In the genomic region with DNA sequence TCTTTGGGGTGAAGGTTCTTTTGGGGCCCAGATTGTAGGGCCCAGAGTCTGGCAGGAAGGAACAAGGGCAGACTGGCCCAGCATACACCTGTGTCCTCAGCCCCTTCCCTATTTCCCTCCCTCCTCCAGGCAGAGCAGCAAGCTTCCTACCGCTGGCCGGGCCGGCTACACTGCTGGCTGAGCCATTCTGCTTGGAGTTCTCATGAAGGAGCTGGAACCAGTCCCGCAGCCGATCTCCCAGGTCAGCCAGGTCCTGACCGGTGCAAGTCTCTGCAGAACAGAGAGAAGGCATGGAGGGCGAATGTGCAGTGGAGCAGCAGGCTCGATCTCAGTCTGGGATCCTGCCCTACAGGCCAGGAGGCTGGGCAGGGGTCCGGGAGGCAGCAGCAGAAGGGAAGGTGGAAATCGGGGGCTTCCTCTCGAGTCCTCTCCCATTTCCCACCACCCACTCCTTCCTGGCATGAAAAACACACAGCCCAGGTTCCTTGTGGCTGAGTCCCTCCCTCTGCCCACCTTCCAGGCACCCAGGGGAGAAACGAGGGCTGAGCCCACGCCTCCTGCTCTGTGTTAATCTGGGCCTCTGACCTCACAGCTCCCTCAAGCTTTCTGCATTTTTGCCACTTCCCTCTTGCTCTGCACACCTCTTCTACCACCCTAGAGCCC, we compare ENCODE assay signal across 22 cellular contexts. TPM values are rescaled to one million over a fixed set of nuclear protein-coding genes. Genes with fewer than 3 reads are reported as not detected.
DNase-seq lines count a peak whose midpoint lies in the region; ATAC-seq and TF ChIP-seq lines count a peak whose summit lies in the region.
"Had no signal": no experiment of that assay in that cellular context is flagged by ENCODE, and none has a peak within 500 bp of the region (broad histone marks: within the 10 kb centered on the region; RNA-seq: fewer than 3 reads in every experiment).

No MANE protein-coding gene starts in this region.

- H3K36me3 Mint-ChIP-seq in activated naive CD4-positive, alpha-beta T cell treated with anti-CD3 and anti-CD28 coated beads for 36 hours (ENCODE audit: low read depth): peaks cover 42% of the 10 kb centered on the region
- H3K36me3 Mint-ChIP-seq in IgD-negative memory B cell (peaks cover 11% of the 10 kb centered on the region), brain (peaks cover 21% of the 10 kb centered on the region)
- peaks cover 94% of the 10 kb centered on the region for H3K36me3 Mint-ChIP-seq in stimulated activated effector memory CD8-positive, alpha-beta T cell treated with anti-CD3 and anti-CD28 coated beads, Interleukin-12 subunit alpha, Interleukin-12 subunit beta, amount 100 ng/mL, for 72 hours

- no peak for ATAC-seq in stimulated activated effector memory CD8-positive, alpha-beta T cell treated with anti-CD3 and anti-CD28 coated beads, Interleukin-12 subunit alpha, Interleukin-12 subunit beta, amount 100 ng/mL, for 72 hours
- ATAC-seq: esophagus mucosa had no signal

- no peaks in the 10 kb centered on the region for H3K27me3 Mint-ChIP-seq in activated naive CD4-positive, alpha-beta T cell treated with anti-CD3 and anti-CD28 coated beads for 36 hours (ENCODE audit: low read depth)
- H3K27me3 Mint-ChIP-seq in IgD-negative memory B cell: no peaks in the 10 kb centered on the region
- H3K27me3 Mint-ChIP-seq in brain: peaks cover 4% of the 10 kb centered on the region
- H3K27me3 Mint-ChIP-seq: activated CD4-positive, alpha-beta T cell treated with anti-CD3 and anti-CD28 coated beads, Interleukin-2, amount 10 ng/mL, durations not matched to agents 24 days and 14 days had no signal

- no peak for TF ChIP-seq CTCF in brain (conservative IDR thresholded peaks at IDR 0.05)

- H3K4me1 Mint-ChIP-seq in activated naive CD4-positive, alpha-beta T cell treated with anti-CD3 and anti-CD28 coated beads for 36 hours (ENCODE audit: low read depth): peaks cover 15% of the 10 kb centered on the region
- H3K4me1 Mint-ChIP-seq in IgD-negative memory B cell: peaks cover 0 to 4% (median 0%) of the 10 kb centered on the region in 3 donors
- peaks cover 67% of the 10 kb centered on the region for H3K4me1 Mint-ChIP-seq in brain
- H3K4me1 Mint-ChIP-seq in stimulated activated effector memory CD8-positive, alpha-beta T cell treated with anti-CD3 and anti-CD28 coated beads, Interleukin-12 subunit alpha, Interleukin-12 subunit beta, amount 100 ng/mL, for 72 hours: peaks cover 27% of the 10 kb centered on the region

- no peaks in the 10 kb centered on the region for H3K9me3 Mint-ChIP-seq in activated naive CD4-positive, alpha-beta T cell treated with anti-CD3 and anti-CD28 coated beads for 36 hours
- H3K9me3 Mint-ChIP-seq in IgD-negative memory B cell (no peaks in the 10 kb centered on the region), brain (peaks cover 0 to 5% (median 3%) of the 10 kb centered on the region in 5 experiments)
- H3K9me3 Mint-ChIP-seq in stimulated activated effector memory CD8-positive, alpha-beta T cell treated with anti-CD3 and anti-CD28 coated beads, Interleukin-12 subunit alpha, Interleukin-12 subunit beta, amount 100 ng/mL, for 72 hours: no peaks in the 10 kb centered on the region
- H3K9me3 Mint-ChIP-seq: activated CD4-positive, alpha-beta T cell treated with anti-CD3 and anti-CD28 coated beads, Interleukin-2, amount 10 ng/mL, durations not matched to agents 24 days and 14 days had no signal

- intact Hi-C loops in activated naive CD4-positive, alpha-beta T cell treated with anti-CD3 and anti-CD28 coated beads for 36 hours (cut with micrococcal nuclease): no loop called here
- intact Hi-C loops in head of caudate nucleus (cut with DNase I): no loop called here

- H3K4me3 Mint-ChIP-seq in activated naive CD4-positive, alpha-beta T cell treated with anti-CD3 and anti-CD28 coated beads for 36 hours: no peak overlapping the region
- no peak overlapping the region for H3K4me3 Mint-ChIP-seq in IgD-negative memory B cell
- no peak overlapping the region for H3K4me3 Mint-ChIP-seq in brain
- no peak overlapping the region for H3K4me3 Mint-ChIP-seq in stimulated activated effector memory CD8-positive, alpha-beta T cell treated with anti-CD3 and anti-CD28 coated beads, Interleukin-12 subunit alpha, Interleukin-12 subunit beta, amount 100 ng/mL, for 72 hours
- H3K4me3 Mint-ChIP-seq: activated CD4-positive, alpha-beta T cell treated with anti-CD3 and anti-CD28 coated beads, Interleukin-2, amount 10 ng/mL, durations not matched to agents 24 days and 14 days had no signal

- no peak for DNase-seq in activated naive CD4-positive, alpha-beta T cell treated with anti-CD3 and anti-CD28 coated beads for 36 hours
- DNase-seq in activated naive CD4-positive, alpha-beta T cell treated with Interleukin-2 at 50 U/mL for 16 hours: no peak
- no peak for DNase-seq in stimulated activated effector memory CD8-positive, alpha-beta T cell treated with anti-CD3 and anti-CD28 coated beads, Interleukin-12 subunit alpha, Interleukin-12 subunit beta, amount 100 ng/mL, for 72 hours (ENCODE audit: low spot score in 2 of 2)
- DNase-seq in head of caudate nucleus (no peak), amniotic stem cell (lab: John Stamatoyannopoulos, UW) (no peak)
- DNase-seq in activated CD4-positive, alpha-beta T cell treated with anti-CD3 and anti-CD28 coated beads for 1 hour: no peak
- DNase-seq: activated CD4-positive, alpha-beta T cell treated with anti-CD3 and anti-CD28 coated beads, Interleukin-2, amount 10 ng/mL, durations not matched to agents 24 days and 14 days; activated CD8-positive, alpha-beta memory T cell treated with anti-CD3 and anti-CD28 coated beads, Interleukin-2, amount 50 U/mL, for 4 hours; activated gamma-delta T cell; effector CD4-positive, alpha-beta T cell; gastrocnemius medialis; KG1; NCI-H1694; NCI-H2171; NCI-H524; NK-92 treated with Interleukin-12 subunit alpha and Interleukin-12 subunit beta, amount 100 ng/mL, for 24 hours; Peyer's patch; stimulated activated CD4-positive, alpha-beta T cell treated with anti-CD3 and anti-CD28 coated beads, Interleukin-4, amount 100 ng/mL, for 24 hours had no signal

- CTCF ChIA-PET in activated naive CD4-positive, alpha-beta T cell treated with anti-CD3 and anti-CD28 coated beads for 36 hours (lab: Charles Lee): interaction anchor here (0.6 to 1.6 kb wide), 4 partner anchors 19 to 159 kb away, joined by 3 to 11 read pairs (median 4); no protein-coding TSS in a partner anchor

- H3K27ac Mint-ChIP-seq in activated naive CD4-positive, alpha-beta T cell treated with anti-CD3 and anti-CD28 coated beads for 36 hours: peak overlapping the region; percentile 53
- H3K27ac Mint-ChIP-seq in IgD-negative memory B cell (peak overlapping the region in 2 of 3 donors; percentile 35 to 93), brain (peak overlapping the region in 3 of 5 experiments; percentile 23 to 40 (median 38))
- H3K27ac Mint-ChIP-seq in stimulated activated effector memory CD8-positive, alpha-beta T cell treated with anti-CD3 and anti-CD28 coated beads, Interleukin-12 subunit alpha, Interleukin-12 subunit beta, amount 100 ng/mL, for 72 hours: peak overlapping the region; percentile 78
- H3K27ac Mint-ChIP-seq: activated CD4-positive, alpha-beta T cell treated with anti-CD3 and anti-CD28 coated beads, Interleukin-2, amount 10 ng/mL, durations not matched to agents 24 days and 14 days had no signal

RNA-seq across cellular contexts. Expression of a gene that starts 20.8 kb away (rescaled TPM):
- total RNA-seq in activated naive CD4-positive, alpha-beta T cell treated with anti-CD3 and anti-CD28 coated beads for 36 hours: 100 to 1,000 TPM; 205 to 208 TPM
- polyA plus RNA-seq in IgD-negative memory B cell (65.5 TPM), brain (ENCODE audit: insufficient read depth, low read depth, low replicate concordance) (189 TPM)
- polyA plus RNA-seq: smooth muscle cell had no signal
